In genomic region chr3:25663324-25664065, GRCh38 we compare ENCODE assay signal across 8 cellular contexts. TPM values are rescaled to one million over a fixed set of nuclear protein-coding genes. Genes with fewer than 3 reads are reported as not detected.
DNase-seq lines count a peak whose midpoint lies in the region; TF ChIP-seq lines count a peak whose summit lies in the region.

No MANE protein-coding gene starts in this region.

- TF ChIP-seq CTCF in transverse colon (IDR thresholded peaks at IDR 0.05): no peak

- TF ChIP-seq EP300 in transverse colon (IDR thresholded peaks at IDR 0.05; ENCODE audit: low read depth): no peak

- H3K4me1 ChIP-seq in mesodermal cell (ENCODE audit: control insufficient read depth, insufficient read depth, low read length, poor library complexity, severe bottlenecking): peaks cover 9% of the 10 kb centered on the region
- H3K4me1 ChIP-seq in transverse colon: peaks cover 9 to 51% (median 26%) of the 10 kb centered on the region in 4 donors

- H3K4me3 ChIP-seq in H7 (ENCODE audit: insufficient read depth, low read depth, low read length) (peak overlapping the region; percentile 83), mesodermal cell (ENCODE audit: extremely low read depth, insufficient read depth, low read length, poor library complexity, severe bottlenecking) (peak overlapping the region; percentile 78), transverse colon (peak overlapping the region; percentile 54 to 89 (median 78))

- DNase-seq in NK-92 treated with Interleukin-12 subunit alpha and Interleukin-12 subunit beta, amount 100 ng/mL, for 24 hours (lab: John Stamatoyannopoulos, UW): peak; percentile 5
- DNase-seq in NK-92 (lab: John Stamatoyannopoulos, UW; ENCODE audit: unreplicated experiment): no peak
- DNase-seq in H7: peak; percentile 43
- DNase-seq in LHCN-M2 (ENCODE audit: low read depth): peak; percentile 39
- peak; percentile 39 for DNase-seq in SW480 (ENCODE audit: low spot score)
- peak; percentile 27 for DNase-seq in dedifferentiated amniotic fluid mesenchymal stem cell (ENCODE audit: extremely low spot score)
- peak; percentile 27 for DNase-seq in transverse colon

- in situ Hi-C loops in transverse colon (cut with MboI; ENCODE audit: low pct_ligation_motif_present in 1 of 4, low pct_unique_long_range_greater_than_20kb in 1 of 4, low sequenced_read_pairs in 3 of 4): loop anchor here in 2 of 4 donors (10.0 to 25.0 kb wide), 3 partner anchors 121 to 199 kb away; partner anchors contain the start of genes NGLY1 (in 2 of the 2) and OXSM (in 1 of the 2)

- H3K9me3 ChIP-seq in mesodermal cell (ENCODE audit: control insufficient read depth, low read length) (no peaks in the 10 kb centered on the region), transverse colon (no peaks in the 10 kb centered on the region)

- no peak for TF ChIP-seq POLR2A in transverse colon (IDR thresholded peaks at IDR 0.05)

- H3K36me3 ChIP-seq in H7 (replicated peaks; ENCODE audit: control insufficient read depth, insufficient read depth, low read length) (no peaks in the 10 kb centered on the region), mesodermal cell (ENCODE audit: control insufficient read depth, insufficient read depth, low read length) (no peaks in the 10 kb centered on the region), transverse colon (no peaks in the 10 kb centered on the region)

- intact Hi-C loops in transverse colon (cut with DNase I; ENCODE audit: low total_unique reads): no loop called here

- H3K27me3 ChIP-seq in H7 (ENCODE audit: control insufficient read depth, insufficient read depth, low read length): no peaks in the 10 kb centered on the region
- no peaks in the 10 kb centered on the region for H3K27me3 ChIP-seq in transverse colon

- H3K27ac ChIP-seq in mesodermal cell (ENCODE audit: low read depth, low read length, severe bottlenecking): peak overlapping the region; percentile 93
- H3K27ac ChIP-seq in transverse colon: peak overlapping the region; percentile 92 to 99 (median 98)

- WGBS in mesodermal cell (ENCODE audit: insufficient coverage in 2 of 2), 2 experiments: 0% methylated on average over 15 to 19 of the region's 24 CpGs
- 0% methylated on average over 4 to 24 of the region's 24 CpGs for WGBS in transverse colon (ENCODE audit: low coverage in 1 of 2), 2 donors

RNA-seq across cellular contexts. Expression of gene TOP2B, which starts 1.2 kb away (rescaled TPM):
- total RNA-seq in H7 (2014; rRNA removed; shearing (Covaris generic)): 81.2 and 151 TPM in 2 replicates
- total RNA-seq in LHCN-M2 (2014; rRNA removed): 75.8 and 84.7 TPM in 2 replicates
- 34.2 TPM for polyA plus RNA-seq in LHCN-M2 (2012)
- 142 TPM for polyA plus RNA-seq in mesodermal cell (2013, experiment 1 of 2)
- polyA plus RNA-seq in mesodermal cell (2013, experiment 2 of 2): 151 TPM
- 100 to 1,000 TPM in 1 of 4 donors, 10 to 100 TPM in 3; 37.4 to 104 (median 71.5) TPM for total RNA-seq in transverse colon
